Comparison of ENCODE assay signal across 8 cellular contexts in genomic region chr3:195458188-195458800, GRCh38. TPM values are rescaled to one million over a fixed set of nuclear protein-coding genes. Genes with fewer than 3 reads are reported as not detected.
DNase-seq lines count a peak whose midpoint lies in the region; ATAC-seq, FAIRE-seq and TF ChIP-seq lines count a peak whose summit lies in the region.

No MANE protein-coding gene starts in this region.

- FAIRE-seq in GM18507 (lab: Jason Lieb, UNC), result peak; percentile 64

- intact Hi-C loops in prostate gland (cut with DNase I), result no loop called here

- peak overlapping the region; percentile 51 for H3K27ac Mint-ChIP-seq in memory B cell

- peak; percentile 82 for ATAC-seq in HG02870 (IDR thresholded peaks at IDR 0.05; ENCODE audit: unreplicated experiment)
- ATAC-seq in memory B cell (ENCODE audit: low read depth), result peak; percentile 99

- no peaks in the 10 kb centered on the region for H3K9me3 ChIP-seq in prostate gland

- DNase-seq in GM18507 (ENCODE audit: extremely low spot score, insufficient read length, low read depth), result peak; percentile 32
- DNase-seq in SKM-1 (lab: John Stamatoyannopoulos, UW; ENCODE audit: unreplicated experiment), result peak; percentile 39
- no peak for DNase-seq in memory B cell (ENCODE audit: low spot score in 2 of 2)
- DNase-seq in cortex of kidney (lab: John Stamatoyannopoulos, UW), result no peak
- no peak for DNase-seq in NCI-H345 (lab: John Stamatoyannopoulos, UW)
- DNase-seq in activated CD4-positive, alpha-beta T cell treated with anti-CD3 and anti-CD28 coated beads, Interleukin-2, amount 50 U/mL, for 48 hours, result no peak
- no peak for DNase-seq in prostate gland (ENCODE audit: low spot score)

- TF ChIP-seq CTCF in prostate gland (IDR thresholded peaks at IDR 0.05), result no peak

- H3K27ac ChIP-seq in prostate gland, result peak overlapping the region in 1 of 2 donors; percentile 39

- H3K27me3 Mint-ChIP-seq in memory B cell, result peaks cover 2% of the 10 kb centered on the region

- 65% methylated on average over 6 of the region's 6 CpGs for WGBS in prostate gland

- H3K36me3 Mint-ChIP-seq in memory B cell, result peaks cover 2% of the 10 kb centered on the region

- H3K4me3 ChIP-seq in prostate gland, result no peak overlapping the region

- no peaks in the 10 kb centered on the region for H3K36me3 ChIP-seq in prostate gland

- no peak for TF ChIP-seq POLR2A in prostate gland (IDR thresholded peaks at IDR 0.05)

- peaks cover 2% of the 10 kb centered on the region for H3K9me3 Mint-ChIP-seq in memory B cell

- no peaks in the 10 kb centered on the region for H3K4me1 ChIP-seq in prostate gland (replicated peaks)

- no peaks in the 10 kb centered on the region for H3K27me3 ChIP-seq in prostate gland (replicated peaks; ENCODE audit: insufficient read depth)

- H3K4me3 Mint-ChIP-seq in memory B cell, result peak overlapping the region; percentile 24

- H3K4me1 Mint-ChIP-seq in memory B cell, result peaks cover 7% of the 10 kb centered on the region

RNA-seq across cellular contexts. Expression of gene ACAP2, which starts 15.5 kb away (rescaled TPM):
- total RNA-seq in prostate gland, result 10 to 100 TPM; 30.5 to 56.8 TPM

Comparison
In these comparisons a context has a peak if more than half of its experiments do, and no peak if none do; other contexts are left out.
1. DNase-seq: peak in GM18507 (single experiment) and SKM-1 (single experiment); none in memory B cell (0 of 2), cortex of kidney (single experiment), NCI-H345 (single experiment), activated CD4-positive, alpha-beta T cell treated with anti-CD3 and anti-CD28 coated beads, Interleukin-2, amount 50 U/mL, for 48 hours (0 of 2) and prostate gland (single experiment).